In the genomic region with DNA sequence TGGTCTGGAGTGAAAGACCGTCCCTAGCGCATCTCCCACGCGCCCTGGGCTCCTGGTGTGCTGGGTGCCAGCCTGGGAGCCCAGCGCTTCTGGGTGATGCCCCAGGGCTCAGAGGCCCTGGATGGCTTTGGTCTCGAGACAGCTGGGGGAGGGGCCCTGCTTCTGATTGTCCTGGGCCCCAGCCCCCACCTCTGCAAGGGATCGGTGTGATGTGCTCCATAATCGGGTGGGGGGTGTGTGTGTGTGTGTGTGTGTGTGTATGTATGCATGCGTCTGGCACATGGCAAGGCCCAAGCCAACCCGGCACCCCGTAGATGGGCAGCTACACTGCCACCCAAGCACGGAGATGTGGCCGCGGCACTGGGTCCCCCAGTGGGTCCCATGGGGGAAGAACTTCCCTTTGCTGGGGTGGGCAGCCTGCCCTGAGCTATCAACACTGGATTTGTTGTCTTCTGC, we compare ENCODE assay signal across 1 cellular context.
TF ChIP-seq lines count a peak whose summit lies in the region.

No MANE protein-coding gene starts in this region.

TF ChIP-seq in GM23338, 12 proteins besides CTCF, POLR2A, EP300 and RAD21 (continued from another document):
- TF ChIP-seq, protein P1, sequence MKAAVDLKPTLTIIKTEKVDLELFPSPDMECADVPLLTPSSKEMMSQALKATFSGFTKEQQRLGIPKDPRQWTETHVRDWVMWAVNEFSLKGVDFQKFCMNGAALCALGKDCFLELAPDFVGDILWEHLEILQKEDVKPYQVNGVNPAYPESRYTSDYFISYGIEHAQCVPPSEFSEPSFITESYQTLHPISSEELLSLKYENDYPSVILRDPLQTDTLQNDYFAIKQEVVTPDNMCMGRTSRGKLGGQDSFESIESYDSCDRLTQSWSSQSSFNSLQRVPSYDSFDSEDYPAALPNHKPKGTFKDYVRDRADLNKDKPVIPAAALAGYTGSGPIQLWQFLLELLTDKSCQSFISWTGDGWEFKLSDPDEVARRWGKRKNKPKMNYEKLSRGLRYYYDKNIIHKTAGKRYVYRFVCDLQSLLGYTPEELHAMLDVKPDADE (IDR thresholded peaks at IDR 0.05) = no peak
- TF ChIP-seq REST (IDR thresholded peaks at IDR 0.05; ENCODE audit: unreplicated experiment) = no peak
- no peak for TF ChIP-seq NANOG (IDR thresholded peaks at IDR 0.05; ENCODE audit: borderline replicate concordance)
